In genomic region chr2:224453892-224454291, GRCh38 we compare ENCODE assay signal across 36 cellular contexts. TPM values are rescaled to one million over a fixed set of nuclear protein-coding genes. Genes with fewer than 3 reads are reported as not detected.
DNase-seq lines count a peak whose midpoint lies in the region; ATAC-seq and TF ChIP-seq lines count a peak whose summit lies in the region.
"Had no signal": no experiment of that assay in that cellular context is flagged by ENCODE, and none has a peak within 500 bp of the region (broad histone marks: within the 10 kb centered on the region; RNA-seq: fewer than 3 reads in every experiment).

No MANE protein-coding gene starts in this region.

- H3K9me3 Mint-ChIP-seq in activated T-helper 1 cell treated with anti-CD3 and anti-CD28 coated beads, Interleukin-12 subunit alpha, Interleukin-12 subunit beta, Interleukin-2, Interleukin-4 antibody, amounts not matched to agents 30 ng/mL and 10 ng/mL and 1 ng/mL, durations not matched to agents 14 hours and 24 hours and 36 hours = no peaks in the 10 kb centered on the region

- no peak for TF ChIP-seq POLR2A in right lobe of liver (IDR thresholded peaks at IDR 0.05)

- no peak for TF ChIP-seq RAD21 in liver (IDR thresholded peaks at IDR 0.05)

- no peaks in the 10 kb centered on the region for H3K36me3 ChIP-seq in liver (ENCODE audit: control insufficient read depth in 4 of 4, insufficient read depth in 3 of 4, low read depth in 1 of 4, low read length in 3 of 4)
- H3K36me3 ChIP-seq in right lobe of liver = no peaks in the 10 kb centered on the region
- H3K36me3 ChIP-seq: BE2C; BLaER1; BLaER1 treated with 17β-estradiol and CSF1 and Interleukin-3, amounts not matched to agents 10 nM and 100 nM had no signal

- intact Hi-C loops in right lobe of liver (cut with DNase I) = no loop called here
- intact Hi-C loops in activated T-helper 1 cell treated with anti-CD3 and anti-CD28 coated beads, Interleukin-12 subunit alpha, Interleukin-12 subunit beta, Interleukin-2, Interleukin-4 antibody, amounts not matched to agents 30 ng/mL and 10 ng/mL and 1 ng/mL, durations not matched to agents 14 hours and 24 hours and 36 hours (cut with micrococcal nuclease) = no loop called here

- no peak overlapping the region for H3K4me3 ChIP-seq in liver (ENCODE audit: low read depth in 1 of 3, low read length in 3 of 3)
- no peak overlapping the region for H3K4me3 ChIP-seq in right lobe of liver
- H3K4me3 ChIP-seq: A549; BLaER1; BLaER1 treated with 17β-estradiol and CSF1 and Interleukin-3, amounts not matched to agents 10 nM and 100 nM had no signal

- TF ChIP-seq CTCF in liver (IDR thresholded peaks at IDR 0.05; ENCODE audit: low read depth, low read length, missing input control) = no peak
- no peak for TF ChIP-seq CTCF in right lobe of liver (IDR thresholded peaks at IDR 0.05)

- 71% methylated on average over 3 of the region's 3 CpGs for WGBS in liver
- WGBS in right lobe of liver (ENCODE audit: insufficient coverage, low coverage, low lambda C conversion rate, missing lambda C conversion rate) = 73% methylated on average over 3 of the region's 3 CpGs

- no peak overlapping the region for H3K4me3 Mint-ChIP-seq in activated T-helper 1 cell treated with anti-CD3 and anti-CD28 coated beads, Interleukin-12 subunit alpha, Interleukin-12 subunit beta, Interleukin-2, Interleukin-4 antibody, amounts not matched to agents 30 ng/mL and 10 ng/mL and 1 ng/mL, durations not matched to agents 14 hours and 24 hours and 36 hours
- H3K4me3 Mint-ChIP-seq: B cell; CD14-positive monocyte; CD4-positive, alpha-beta memory T cell; CD4-positive, alpha-beta T cell; CD4-positive, CD25-positive, alpha-beta regulatory T cell; CD8-positive, alpha-beta memory T cell; CD8-positive, alpha-beta T cell had no signal

- no peak overlapping the region for H3K27ac ChIP-seq in liver (ENCODE audit: low read depth in 1 of 2, low read length in 2 of 2)
- H3K27ac ChIP-seq in right lobe of liver = peak overlapping the region in 1 of 3 donors; percentile 21
- H3K27ac ChIP-seq: 22Rv1; A549; BLaER1; BLaER1 treated with 17β-estradiol and CSF1 and Interleukin-3, amounts not matched to agents 10 nM and 100 nM; C4-2B had no signal

- no peaks in the 10 kb centered on the region for H3K9me3 ChIP-seq in liver (ENCODE audit: control insufficient read depth in 4 of 4, low read length in 3 of 4)
- no peaks in the 10 kb centered on the region for H3K9me3 ChIP-seq in right lobe of liver
- H3K9me3 ChIP-seq: A549, BE2C had no signal

- H3K27ac Mint-ChIP-seq in activated T-helper 1 cell treated with anti-CD3 and anti-CD28 coated beads, Interleukin-12 subunit alpha, Interleukin-12 subunit beta, Interleukin-2, Interleukin-4 antibody, amounts not matched to agents 30 ng/mL and 10 ng/mL and 1 ng/mL, durations not matched to agents 14 hours and 24 hours and 36 hours = no peak overlapping the region
- H3K27ac Mint-ChIP-seq: B cell; CD14-positive monocyte; CD4-positive, alpha-beta memory T cell; CD4-positive, alpha-beta T cell; CD4-positive, CD25-positive, alpha-beta regulatory T cell; CD8-positive, alpha-beta memory T cell; CD8-positive, alpha-beta T cell had no signal

- DNase-seq in right lobe of liver (no peak), foreskin melanocyte (peak; percentile 42), left lobe of liver (ENCODE audit: low spot score) (no peak), NCI-H2171 treated with DMSO at 0.1 percent for 48 hours (lab: John Stamatoyannopoulos, UW) (no peak)
- no peak for DNase-seq in activated T-helper 1 cell treated with anti-CD3 and anti-CD28 coated beads, Interleukin-12 subunit alpha, Interleukin-12 subunit beta, Interleukin-2, Interleukin-4 antibody, amounts not matched to agents 30 ng/mL and 10 ng/mL and 1 ng/mL, durations not matched to agents 14 hours and 24 hours and 36 hours (ENCODE audit: low spot score)
- DNase-seq: 8988T; ACHN; AML-193; BE2C; C1 segment of cervical spinal cord; Caco-2; Calu3; CD4-positive, alpha-beta memory T cell; CD4-positive, alpha-beta T cell; CD4-positive, CD25-positive, alpha-beta regulatory T cell; CD8-positive, alpha-beta memory T cell; CD8-positive, alpha-beta T cell; COR-L47; DMS 273 treated with DMSO at 0.1 percent for 48 hours; DMS153; DMS53; DMS79; DMS79 treated with DMSO at 0.1 percent for 48 hours; DND-41; EL had no signal

- ATAC-seq in right lobe of liver = no peak
- peak; percentile 41 for ATAC-seq in left lobe of liver
- ATAC-seq: A549; CD8-positive, alpha-beta T cell had no signal

- H3K36me3 Mint-ChIP-seq in activated T-helper 1 cell treated with anti-CD3 and anti-CD28 coated beads, Interleukin-12 subunit alpha, Interleukin-12 subunit beta, Interleukin-2, Interleukin-4 antibody, amounts not matched to agents 30 ng/mL and 10 ng/mL and 1 ng/mL, durations not matched to agents 14 hours and 24 hours and 36 hours (ENCODE audit: low read depth) = no peaks in the 10 kb centered on the region
- H3K36me3 Mint-ChIP-seq: CD14-positive monocyte; CD8-positive, alpha-beta T cell had no signal

- no peak overlapping the region for H3K9ac ChIP-seq in liver (ENCODE audit: low read depth in 1 of 2, low read length in 2 of 2)
- H3K9ac ChIP-seq: BLaER1; BLaER1 treated with 17β-estradiol and CSF1 and Interleukin-3, amounts not matched to agents 10 nM and 100 nM had no signal

- peaks cover 22% of the 10 kb centered on the region for H3K27me3 Mint-ChIP-seq in activated T-helper 1 cell treated with anti-CD3 and anti-CD28 coated beads, Interleukin-12 subunit alpha, Interleukin-12 subunit beta, Interleukin-2, Interleukin-4 antibody, amounts not matched to agents 30 ng/mL and 10 ng/mL and 1 ng/mL, durations not matched to agents 14 hours and 24 hours and 36 hours (ENCODE audit: insufficient read depth)

- H3K4me1 ChIP-seq in liver (ENCODE audit: control insufficient read depth in 4 of 4, insufficient read depth in 4 of 4, low read length in 3 of 4) = peaks cover 0 to 16% (median 8%) of the 10 kb centered on the region in 4 donors
- H3K4me1 ChIP-seq in right lobe of liver = peaks cover 0 to 2% (median 0%) of the 10 kb centered on the region in 4 donors
- H3K4me1 ChIP-seq: BE2C, Caco-2 had no signal

- H3K4me1 Mint-ChIP-seq in activated T-helper 1 cell treated with anti-CD3 and anti-CD28 coated beads, Interleukin-12 subunit alpha, Interleukin-12 subunit beta, Interleukin-2, Interleukin-4 antibody, amounts not matched to agents 30 ng/mL and 10 ng/mL and 1 ng/mL, durations not matched to agents 14 hours and 24 hours and 36 hours (ENCODE audit: low read depth) = no peaks in the 10 kb centered on the region
- H3K4me1 Mint-ChIP-seq: B cell; CD14-positive monocyte; CD4-positive, alpha-beta memory T cell; CD4-positive, CD25-positive, alpha-beta regulatory T cell; CD8-positive, alpha-beta memory T cell had no signal

- no peaks in the 10 kb centered on the region for H3K27me3 ChIP-seq in liver (ENCODE audit: control insufficient read depth in 4 of 4, insufficient read depth in 4 of 4, low read length in 3 of 4)
- H3K27me3 ChIP-seq in right lobe of liver = no peaks in the 10 kb centered on the region
- H3K27me3 ChIP-seq: BE2C; BLaER1; BLaER1 treated with 17β-estradiol and CSF1 and Interleukin-3, amounts not matched to agents 10 nM and 100 nM had no signal

TF ChIP-seq in liver, 16 proteins besides CTCF, POLR2A, EP300 and RAD21:
- TF ChIP-seq HNF4A (conservative IDR thresholded peaks at IDR 0.05) (peak; percentile 65 to 81), GABPA (IDR thresholded peaks at IDR 0.05 in 1 of 2, conservative IDR thresholded peaks at IDR 0.05 in 1 of 2) (no peak), SP1 (IDR thresholded peaks at IDR 0.05) (peak; percentile 45), HNF4G (IDR thresholded peaks at IDR 0.05) (peak; percentile 58), RXRA (IDR thresholded peaks at IDR 0.05) (peak in 1 of 2 donors; percentile 11)

RNA-seq across cellular contexts. Expression of gene FAM124B, which starts 52.0 kb away (rescaled TPM):
- total RNA-seq in liver (1 to 10 TPM in 1 of 2 donors, under 1 TPM in 1; 0.42 to 2.5 TPM), right lobe of liver (1 to 10 TPM in 1 of 6 experiments, under 1 TPM in 5; 0.14 to 2.4 (median 0.56) TPM), left lobe of liver (2.1 TPM)
- polyA plus RNA-seq in liver = under 1 TPM; 0.30 to 0.42 TPM
- 0.23 and 0.34 TPM in 2 replicates for total RNA-seq in activated T-helper 1 cell treated with anti-CD3 and anti-CD28 coated beads, Interleukin-12 subunit alpha, Interleukin-12 subunit beta, Interleukin-2, Interleukin-4 antibody, amounts not matched to agents 30 ng/mL and 10 ng/mL and 1 ng/mL, durations not matched to agents 14 hours and 24 hours and 36 hours
- total RNA-seq: A172; A673; Caco-2; Calu3; CD8-positive, alpha-beta memory T cell; CD8-positive, alpha-beta T cell had no signal
- polyA plus RNA-seq: A549; AG04450; CD8-positive, alpha-beta memory T cell had no signal
